ENCODE assay signal across 1 cellular context in genomic region chr7:157273208-157274202, GRCh38.
A peak's percentile ranks its signal among the peaks of the same experiment; 100 is the strongest.
TF ChIP-seq lines count a peak whose summit lies in the region.

No MANE protein-coding gene starts in this region.

TF ChIP-seq in HepG2, 621 proteins besides CTCF, POLR2A, EP300 and RAD21 (continued from another document and continues in another):
- TF ChIP-seq ZNF691 (CRISPR knock-in tag; IDR thresholded peaks at IDR 0.05; ENCODE audit: borderline replicate concordance, low read depth) (peak; percentile 51; the same call in 1 of the 2 replicates), ZNF788 (CRISPR knock-in tag; IDR thresholded peaks at IDR 0.05; ENCODE audit: borderline replicate concordance) (peak; percentile 68; the same call in 1 of the 2 replicates), ARNTL (CRISPR knock-in tag; IDR thresholded peaks at IDR 0.05) (0 out of 2 replicates have a peak, but pooled peaks have one; percentile 50), MED8 (CRISPR knock-in tag; IDR thresholded peaks at IDR 0.05; ENCODE audit: insufficient replicate concordance) (peak; percentile 53), KLF9 (CRISPR knock-in tag; IDR thresholded peaks at IDR 0.05; ENCODE audit: low read depth) (no peak), ZNF501 (CRISPR knock-in tag; IDR thresholded peaks at IDR 0.05) (no peak; the same call in 1 of the 2 replicates), ARID5B (CRISPR knock-in tag; IDR thresholded peaks at IDR 0.05) (0 out of 2 replicates have a peak, but pooled peaks have one; percentile 33), KLF16 (CRISPR knock-in tag; IDR thresholded peaks at IDR 0.05) (peak in 1 of 2 experiments; percentile 62; a peak in 2 of 4 replicates), RXRB (CRISPR knock-in tag; IDR thresholded peaks at IDR 0.05; ENCODE audit: borderline replicate concordance) (peak; percentile 52), PREB (CRISPR knock-in tag; IDR thresholded peaks at IDR 0.05) (no peak), CBX5 (CRISPR knock-in tag; IDR thresholded peaks at IDR 0.05; ENCODE audit: borderline replicate concordance) (peak; percentile 49; the same call in 1 of the 2 replicates), CHD2 (IDR thresholded peaks at IDR 0.05; ENCODE audit: low read depth, low read length) (no peak), ZNF83 (CRISPR knock-in tag; IDR thresholded peaks at IDR 0.05; ENCODE audit: borderline replicate concordance) (0 out of 2 replicates have a peak, but pooled peaks have one; percentile 43), NONO (IDR thresholded peaks at IDR 0.05) (no peak), NONO (CRISPR knock-in tag; conservative IDR thresholded peaks at IDR 0.05) (peak; percentile 61), HNRNPLL (IDR thresholded peaks at IDR 0.05; ENCODE audit: low read depth, low read length, poor library complexity, severe bottlenecking) (no peak), TARDBP (CRISPR knock-in tag; IDR thresholded peaks at IDR 0.05) (peak; percentile 66), RBAK (CRISPR knock-in tag; IDR thresholded peaks at IDR 0.05) (no peak), ZFP36L2 (CRISPR knock-in tag; IDR thresholded peaks at IDR 0.05) (no peak), NPAS2 (CRISPR knock-in tag; IDR thresholded peaks at IDR 0.05; ENCODE audit: borderline replicate concordance) (no peak), ZNF281 (CRISPR knock-in tag; IDR thresholded peaks at IDR 0.05; ENCODE audit: borderline replicate concordance) (no peak), ZBTB7A (CRISPR knock-in tag; IDR thresholded peaks at IDR 0.05) (peak; percentile 86), ATF5 (CRISPR knock-in tag; IDR thresholded peaks at IDR 0.05; ENCODE audit: low read depth) (no peak), GLI4 (CRISPR knock-in tag; IDR thresholded peaks at IDR 0.05; ENCODE audit: borderline replicate concordance) (no peak), FOXO1 (CRISPR knock-in tag; IDR thresholded peaks at IDR 0.05) (0 out of 2 replicates have a peak, but pooled peaks have one; percentile 12), MEIS2 (CRISPR knock-in tag; IDR thresholded peaks at IDR 0.05) (0 out of 2 replicates have a peak, but pooled peaks have one; percentile 53), ZBTB21 (CRISPR knock-in tag; IDR thresholded peaks at IDR 0.05) (0 out of 2 replicates have a peak, but pooled peaks have one; percentile 20), ZNF256 (CRISPR knock-in tag; conservative IDR thresholded peaks at IDR 0.05) (no peak), SAFB2 (CRISPR knock-in tag; IDR thresholded peaks at IDR 0.05; ENCODE audit: borderline replicate concordance, low read depth) (peak; percentile 17; the same call in 1 of the 2 replicates), LBX2 (CRISPR knock-in tag; IDR thresholded peaks at IDR 0.05; ENCODE audit: borderline replicate concordance) (no peak), CREB3 (CRISPR knock-in tag; IDR thresholded peaks at IDR 0.05) (no peak), HOXA9 (CRISPR knock-in tag; IDR thresholded peaks at IDR 0.05; ENCODE audit: borderline replicate concordance) (no peak; the same call in 1 of the 2 replicates), NFE2L1 (CRISPR knock-in tag; IDR thresholded peaks at IDR 0.05; ENCODE audit: borderline replicate concordance) (no peak), IRF2 (CRISPR knock-in tag; IDR thresholded peaks at IDR 0.05) (peak; percentile 71; the same call in 1 of the 2 replicates), GATAD1 (CRISPR knock-in tag; IDR thresholded peaks at IDR 0.05) (peak; percentile 33; the same call in 1 of the 2 replicates), SOX6 (IDR thresholded peaks at IDR 0.05) (no peak), SOX6 (CRISPR knock-in tag; IDR thresholded peaks at IDR 0.05) (peak; percentile 29; the same call in 1 of the 2 replicates), ZSCAN20 (CRISPR knock-in tag; IDR thresholded peaks at IDR 0.05; ENCODE audit: borderline replicate concordance) (0 out of 2 replicates have a peak, but pooled peaks have one; percentile 43), CEBPB (IDR thresholded peaks at IDR 0.05; ENCODE audit: borderline replicate concordance, low read depth, low read length) (no peak), ZNF142 (CRISPR knock-in tag; IDR thresholded peaks at IDR 0.05) (no peak), KDM2A (CRISPR knock-in tag; IDR thresholded peaks at IDR 0.05; ENCODE audit: borderline replicate concordance, low read depth) (peak; percentile 95), DMAP1 (CRISPR knock-in tag; IDR thresholded peaks at IDR 0.05) (0 out of 2 replicates have a peak, but pooled peaks have one; percentile 40), THAP7 (CRISPR knock-in tag; IDR thresholded peaks at IDR 0.05) (peak; percentile 66; the same call in 1 of the 2 replicates), ASH2L (IDR thresholded peaks at IDR 0.05; ENCODE audit: insufficient read length, low read depth, low read length) (no peak), ZSCAN9 (CRISPR knock-in tag; IDR thresholded peaks at IDR 0.05; ENCODE audit: borderline replicate concordance) (0 out of 2 replicates have a peak, but pooled peaks have one; percentile 32), ERF (CRISPR knock-in tag; IDR thresholded peaks at IDR 0.05) (peak; percentile 56; the same call in 1 of the 2 replicates), ZNF20 (CRISPR knock-in tag; IDR thresholded peaks at IDR 0.05) (no peak), NCOR1 (IDR thresholded peaks at IDR 0.05; ENCODE audit: borderline replicate concordance, low read length) (no peak), NCOA2 (CRISPR knock-in tag; IDR thresholded peaks at IDR 0.05) (peak; percentile 15; the same call in 1 of the 2 replicates), ZNF766 (CRISPR knock-in tag; IDR thresholded peaks at IDR 0.05; ENCODE audit: borderline replicate concordance) (peak; percentile 81; the same call in 1 of the 2 replicates)
